Comparison of ENCODE assay signal across 3 cellular contexts in genomic region chr1:62599044-62599443, GRCh38.
TF ChIP-seq lines count a peak whose summit lies in the region.

No MANE protein-coding gene starts in this region.

TF ChIP-seq in liver, 16 proteins besides CTCF, POLR2A, EP300 and RAD21:
- TF ChIP-seq FOXA2 (IDR thresholded peaks at IDR 0.05) (no peak), REST (IDR thresholded peaks at IDR 0.05) (peak; percentile 84), TAF1 (conservative IDR thresholded peaks at IDR 0.05) (peak; percentile 43), SP1 (IDR thresholded peaks at IDR 0.05) (peak; percentile 21), YY1 (IDR thresholded peaks at IDR 0.05) (peak; percentile 60), RXRA (IDR thresholded peaks at IDR 0.05) (peak; percentile 27 to 38), NR2F2 (IDR thresholded peaks at IDR 0.05) (no peak), HNF4G (IDR thresholded peaks at IDR 0.05) (no peak), GABPA (IDR thresholded peaks at IDR 0.05 in 1 of 2, conservative IDR thresholded peaks at IDR 0.05 in 1 of 2) (no peak), EGR1 (IDR thresholded peaks at IDR 0.05; ENCODE audit: low read depth in 2 of 2) (no peak), MAX (IDR thresholded peaks at IDR 0.05) (no peak), FOXA1 (IDR thresholded peaks at IDR 0.05) (no peak), HNF4A (conservative IDR thresholded peaks at IDR 0.05) (peak; percentile 18 to 23), ATF3 (IDR thresholded peaks at IDR 0.05) (no peak), JUND (IDR thresholded peaks at IDR 0.05) (peak in 1 of 2 donors; percentile 43), ZBTB33 (IDR thresholded peaks at IDR 0.05) (no peak)
TF ChIP-seq in liver: peak in this region for 7.

TF ChIP-seq in HepG2, 621 proteins besides CTCF, POLR2A, EP300 and RAD21 (continues in another document):
- TF ChIP-seq ZNF530 (CRISPR knock-in tag; IDR thresholded peaks at IDR 0.05; ENCODE audit: low read depth): no peak
- no peak for TF ChIP-seq ZBTB26 (CRISPR knock-in tag; IDR thresholded peaks at IDR 0.05; ENCODE audit: borderline replicate concordance)
- no peak for TF ChIP-seq ZNF761 (CRISPR knock-in tag; conservative IDR thresholded peaks at IDR 0.05)
- TF ChIP-seq ZNF572 (CRISPR knock-in tag; IDR thresholded peaks at IDR 0.05): no peak
- TF ChIP-seq ETV6 (CRISPR knock-in tag; conservative IDR thresholded peaks at IDR 0.05): no peak
- no peak for TF ChIP-seq ZBED4 (CRISPR knock-in tag; IDR thresholded peaks at IDR 0.05; ENCODE audit: borderline replicate concordance)
- no peak for TF ChIP-seq ZBTB20 (CRISPR knock-in tag; IDR thresholded peaks at IDR 0.05; ENCODE audit: borderline replicate concordance, low read depth)
- no peak for TF ChIP-seq RERE (CRISPR knock-in tag; IDR thresholded peaks at IDR 0.05; ENCODE audit: low read depth)
- TF ChIP-seq SMC3 (IDR thresholded peaks at IDR 0.05; ENCODE audit: low read length): no peak
- TF ChIP-seq ZNF260 (CRISPR knock-in tag; IDR thresholded peaks at IDR 0.05; ENCODE audit: borderline replicate concordance, low read depth): no peak
- no peak for TF ChIP-seq ZMYM3 (CRISPR knock-in tag; IDR thresholded peaks at IDR 0.05)

TF ChIP-seq in GM12878, 131 proteins besides CTCF, POLR2A, EP300 and RAD21:
- TF ChIP-seq JUNB (IDR thresholded peaks at IDR 0.05) (peak; percentile 59), FOS (IDR thresholded peaks at IDR 0.05; ENCODE audit: borderline replicate concordance, extremely low read depth, insufficient read length) (no peak), CREB1 (IDR thresholded peaks at IDR 0.05; ENCODE audit: low read depth) (no peak), CREM (IDR thresholded peaks at IDR 0.05; ENCODE audit: low read depth) (0 out of 2 replicates have a peak, but pooled peaks have one; percentile 22), RUNX3 (IDR thresholded peaks at IDR 0.05; ENCODE audit: low read length) (peak; percentile 76)
